ENCODE assay signal across 20 cellular contexts in genomic region chr2:22221006-22221405, GRCh38.
DNase-seq lines count a peak whose midpoint lies in the region; ATAC-seq lines count a peak whose summit lies in the region.
"Had no signal": no experiment of that assay in that cellular context is flagged by ENCODE, and none has a peak within 500 bp of the region (broad histone marks: within the 10 kb centered on the region; RNA-seq: fewer than 3 reads in every experiment).

No MANE protein-coding gene starts in this region.

- peak; percentile 8 for DNase-seq in H4 (ENCODE audit: low spot score)
- peak; percentile 35 to 79 for DNase-seq in NCI-H446 (lab: John Stamatoyannopoulos, UW)
- DNase-seq in SKM-1 (lab: John Stamatoyannopoulos, UW; ENCODE audit: unreplicated experiment), result peak; percentile 8
- peak; percentile 17 for DNase-seq in pons (ENCODE audit: low spot score)
- DNase-seq in activated T-cell treated with anti-CD3 and anti-CD28 coated beads, Interleukin-2, amount 50 U/mL, for 48 hours, result no peak
- no peak for DNase-seq in left lobe of liver (ENCODE audit: low spot score)
- DNase-seq: Calu3; CD4-positive, alpha-beta memory T cell; DMS79; KBM-7; NCI-H1105 treated with DMSO at 0.1 percent for 48 hours; NCI-H187 treated with DMSO at 0.1 percent for 48 hours; NCI-H510A treated with DMSO at 0.1 percent for 48 hours; NCI-H82; SHP77; T-helper 17 cell had no signal

- ATAC-seq in HG02970 (IDR thresholded peaks at IDR 0.05; ENCODE audit: low FRiP score, unreplicated experiment) (no peak), left lobe of liver (no peak)
- ATAC-seq: GM12878, GM23338, SK-N-SH treated with all-trans-retinoic acid at 6 μM for 48 hours, T-helper 17 cell had no signal

Comparison
In these comparisons a context has a peak if more than half of its experiments do, and no peak if none do; other contexts are left out.
1. DNase-seq: peak in H4 (single experiment), NCI-H446 (2 of 2), SKM-1 (single experiment) and pons (single experiment); none in activated T-cell treated with anti-CD3 and anti-CD28 coated beads, Interleukin-2, amount 50 U/mL, for 48 hours (0 of 2) and left lobe of liver (single experiment).